Comparison of ENCODE assay signal across 21 cellular contexts in genomic region chr5:86447362-86447761, GRCh38.
"Had no signal": no experiment of that assay in that cellular context is flagged by ENCODE, and none has a peak within 500 bp of the region (broad histone marks: within the 10 kb centered on the region; RNA-seq: fewer than 3 reads in every experiment).

No MANE protein-coding gene starts in this region.

- H3K4me1 Mint-ChIP-seq: immature natural killer cell, naive B cell had no signal

- DNase-seq: dermis blood vessel endothelial cell; dorsolateral prefrontal cortex; effector CD4-positive, alpha-beta T cell; effector memory CD4-positive, alpha-beta T cell; foreskin keratinocyte; heart left ventricle; hypothalamus; immature natural killer cell; islet precursor cell; left cardiac atrium; left lung; left ventricle myocardium superior; lower lobe of right lung; mesenchymal stem cell; mucosa of descending colon; naive B cell had no signal

- ATAC-seq: foreskin keratinocyte, gastroesophageal sphincter, heart left ventricle, left cardiac atrium, left lung, left ventricle myocardium superior, lower lobe of right lung, mucosa of descending colon had no signal

- H3K36me3 Mint-ChIP-seq: immature natural killer cell, mesothelial cell of epicardium, naive B cell had no signal

- H3K36me3 ChIP-seq: esophagus muscularis mucosa, gastroesophageal sphincter, heart left ventricle, left lung, lower lobe of right lung had no signal

- H3K4me3 Mint-ChIP-seq: immature natural killer cell, mesothelial cell of epicardium, naive B cell had no signal

- H3K9me3 ChIP-seq: esophagus muscularis mucosa, gastroesophageal sphincter, heart left ventricle, left lung, lower lobe of right lung, mucosa of descending colon had no signal

- H3K27ac Mint-ChIP-seq: immature natural killer cell, mesothelial cell of epicardium, naive B cell had no signal

- H3K27me3 Mint-ChIP-seq: naive B cell had no signal

- H3K79me2 ChIP-seq: hepatocyte had no signal

- H2AFZ ChIP-seq: hepatocyte had no signal

- H3K4me2 ChIP-seq: hepatocyte had no signal

- H3K27ac ChIP-seq: coronary artery, dorsolateral prefrontal cortex, esophagus muscularis mucosa, foreskin keratinocyte, gastroesophageal sphincter, heart left ventricle, hepatocyte, left lung, lower lobe of right lung had no signal

- H3K4me1 ChIP-seq: esophagus muscularis mucosa, foreskin keratinocyte, gastroesophageal sphincter, heart left ventricle, left lung, lower lobe of right lung had no signal

- H3K4me3 ChIP-seq: coronary artery, dorsolateral prefrontal cortex, esophagus muscularis mucosa, gastroesophageal sphincter, heart left ventricle, hepatocyte, left lung, lower lobe of right lung, mucosa of descending colon had no signal

- H3K27me3 ChIP-seq: dorsolateral prefrontal cortex, esophagus muscularis mucosa, foreskin keratinocyte, gastroesophageal sphincter, heart left ventricle, hepatocyte, left lung had no signal
